14 cellular contexts compared by ENCODE assay signal in genomic region chr1:116164056-116164889, GRCh38. TPM values are rescaled to one million over a fixed set of nuclear protein-coding genes. Genes with fewer than 3 reads are reported as not detected.
DNase-seq lines count a peak whose midpoint lies in the region; ATAC-seq and TF ChIP-seq lines count a peak whose summit lies in the region.
"Had no signal": no experiment of that assay in that cellular context is flagged by ENCODE, and none has a peak within 500 bp of the region (broad histone marks: within the 10 kb centered on the region; RNA-seq: fewer than 3 reads in every experiment).

No MANE protein-coding gene starts in this region.

- no peaks in the 10 kb centered on the region for H3K4me1 Mint-ChIP-seq in HFFc6 (ENCODE audit: low read depth)
- H3K4me1 Mint-ChIP-seq in stimulated activated naive B cell treated with anti-CD40 and anti-IgM and Interleukin-4, amounts not matched to agents 10 μg/mL and 1 μg/mL and 100 μg/mL, for 72 hours: peaks cover 8 to 19% of the 10 kb centered on the region in 2 donors

- TF ChIP-seq CTCF in HFFc6 (IDR thresholded peaks at IDR 0.05): no peak
- no peak for TF ChIP-seq CTCF in left ventricle myocardium inferior (IDR thresholded peaks at IDR 0.05; ENCODE audit: borderline replicate concordance)

- H3K27ac ChIP-seq in left ventricle myocardium inferior (replicated peaks) (peak overlapping the region; percentile 85), skin epidermis (peak overlapping the region in 11 of 21 experiments; percentile 10 to 83 (median 56))

- no peaks in the 10 kb centered on the region for H3K36me3 Mint-ChIP-seq in HFFc6 (ENCODE audit: low read depth)
- H3K36me3 Mint-ChIP-seq in stimulated activated naive B cell treated with anti-CD40 and anti-IgM and Interleukin-4, amounts not matched to agents 10 μg/mL and 1 μg/mL and 100 μg/mL, for 72 hours: no peaks in the 10 kb centered on the region
- H3K36me3 Mint-ChIP-seq: CD14-positive monocyte; natural killer cell treated with Interleukin-12 subunit alpha and Interleukin-12 subunit beta and Interleukin-15 and Interleukin-18, amount 100 ng/mL, for 72 hours had no signal

- intact Hi-C loops in left ventricle myocardium inferior (cut with micrococcal nuclease): no loop called here

- H3K4me3 Mint-ChIP-seq in HFFc6: peak overlapping the region; percentile 57
- H3K4me3 Mint-ChIP-seq in stimulated activated naive B cell treated with anti-CD40 and anti-IgM and Interleukin-4, amounts not matched to agents 10 μg/mL and 1 μg/mL and 100 μg/mL, for 72 hours: no peak overlapping the region
- H3K4me3 Mint-ChIP-seq: activated T-cell treated with anti-CD3 and anti-CD28 coated beads, Interleukin-2, amount 50 U/mL, for 72 hours; natural killer cell treated with Interleukin-12 subunit alpha and Interleukin-12 subunit beta and Interleukin-15 and Interleukin-18, amount 100 ng/mL, for 72 hours had no signal

- DNase-seq in HFFc6 (no peak), anterior cingulate cortex (lab: John Stamatoyannopoulos, UW) (peak in 35 of 58 donors; percentile 14 to 73 (median 36)), left ventricle myocardium inferior (peak; percentile 69), kidney glomerular epithelial cell (lab: John Stamatoyannopoulos, UW) (no peak), AG08395 (ENCODE audit: low spot score) (no peak)
- DNase-seq in stimulated activated naive B cell treated with anti-CD40 and anti-IgM and Interleukin-4, amounts not matched to agents 10 μg/mL and 1 μg/mL and 100 μg/mL, for 72 hours: no peak
- DNase-seq: activated T-cell treated with anti-CD3 and anti-CD28 coated beads, Interleukin-2, amount 50 U/mL, for 72 hours; NCI-H510A; stimulated activated CD4-positive, alpha-beta T cell treated with anti-CD3 and anti-CD28 coated beads, Interleukin-15, amount 100 ng/mL, for 24 hours; stimulated activated CD8-positive, alpha-beta memory T cell treated with anti-CD3 and anti-CD28 coated beads, Interleukin-4, amount 100 ng/mL, for 48 hours had no signal

- no peaks in the 10 kb centered on the region for H3K9me3 ChIP-seq in left ventricle myocardium inferior (replicated peaks)

- no peak for ATAC-seq in GM21367 (IDR thresholded peaks at IDR 0.05; ENCODE audit: unreplicated experiment)
- no peak for ATAC-seq in stimulated activated naive B cell treated with anti-CD40 and anti-IgM and Interleukin-4, amounts not matched to agents 10 μg/mL and 1 μg/mL and 100 μg/mL, for 72 hours (replicated peaks)
- ATAC-seq: activated T-cell treated with anti-CD3 and anti-CD28 coated beads, Interleukin-2, amount 50 U/mL, for 72 hours; natural killer cell treated with Interleukin-12 subunit alpha and Interleukin-12 subunit beta and Interleukin-15 and Interleukin-18, amount 100 ng/mL, for 72 hours had no signal

- no peaks in the 10 kb centered on the region for H3K36me3 ChIP-seq in left ventricle myocardium inferior

- H3K9me3 Mint-ChIP-seq in HFFc6: no peaks in the 10 kb centered on the region
- no peaks in the 10 kb centered on the region for H3K9me3 Mint-ChIP-seq in stimulated activated naive B cell treated with anti-CD40 and anti-IgM and Interleukin-4, amounts not matched to agents 10 μg/mL and 1 μg/mL and 100 μg/mL, for 72 hours
- H3K9me3 Mint-ChIP-seq: activated T-cell treated with anti-CD3 and anti-CD28 coated beads, Interleukin-2, amount 50 U/mL, for 72 hours; natural killer cell treated with Interleukin-12 subunit alpha and Interleukin-12 subunit beta and Interleukin-15 and Interleukin-18, amount 100 ng/mL, for 72 hours had no signal

- H3K27ac Mint-ChIP-seq in HFFc6: no peak overlapping the region
- no peak overlapping the region for H3K27ac Mint-ChIP-seq in stimulated activated naive B cell treated with anti-CD40 and anti-IgM and Interleukin-4, amounts not matched to agents 10 μg/mL and 1 μg/mL and 100 μg/mL, for 72 hours
- H3K27ac Mint-ChIP-seq: activated T-cell treated with anti-CD3 and anti-CD28 coated beads, Interleukin-2, amount 50 U/mL, for 72 hours; natural killer cell treated with Interleukin-12 subunit alpha and Interleukin-12 subunit beta and Interleukin-15 and Interleukin-18, amount 100 ng/mL, for 72 hours had no signal

- H3K4me3 ChIP-seq in left ventricle myocardium inferior (peak overlapping the region; percentile 17), skin epidermis (no peak overlapping the region)

- H3K27me3 ChIP-seq in left ventricle myocardium inferior (ENCODE audit: low read depth): no peaks in the 10 kb centered on the region

- H3K27me3 Mint-ChIP-seq in HFFc6 (ENCODE audit: insufficient read depth): peaks cover 26% of the 10 kb centered on the region
- peaks cover 17 to 36% of the 10 kb centered on the region in 2 donors for H3K27me3 Mint-ChIP-seq in stimulated activated naive B cell treated with anti-CD40 and anti-IgM and Interleukin-4, amounts not matched to agents 10 μg/mL and 1 μg/mL and 100 μg/mL, for 72 hours
- H3K27me3 Mint-ChIP-seq: natural killer cell treated with Interleukin-12 subunit alpha and Interleukin-12 subunit beta and Interleukin-15 and Interleukin-18, amount 100 ng/mL, for 72 hours had no signal

- H3K4me1 ChIP-seq in left ventricle myocardium inferior: peaks cover 53% of the 10 kb centered on the region

RNA-seq across cellular contexts. Expression of gene MAB21L3, which starts 53.1 kb away (rescaled TPM):
- total RNA-seq in HFFc6 (2021; fragmentation: NEBNext Ultra II Directional; extraction: Animal tissue kit (Norgen Biotek cat#: 25700)): under 1 TPM in 3 of 6 experiments, not detected in 3; 0.07 to 0.08 (median 0.07) TPM
- total RNA-seq in left ventricle myocardium inferior: not detected
- total RNA-seq: natural killer cell treated with Interleukin-12 subunit alpha and Interleukin-12 subunit beta and Interleukin-15 and Interleukin-18, amount 100 ng/mL, for 72 hours had no signal

Comparison
In these comparisons a context has a peak if more than half of its experiments do, and no peak if none do; other contexts are left out.
1. DNase-seq: peak in anterior cingulate cortex (35 of 58) and left ventricle myocardium inferior (single experiment); none in HFFc6 (single experiment), stimulated activated naive B cell treated with anti-CD40 and anti-IgM and Interleukin-4, amounts not matched to agents 10 μg/mL and 1 μg/mL and 100 μg/mL, for 72 hours (single experiment), kidney glomerular epithelial cell (single experiment) and AG08395 (single experiment).